In the genomic region with DNA sequence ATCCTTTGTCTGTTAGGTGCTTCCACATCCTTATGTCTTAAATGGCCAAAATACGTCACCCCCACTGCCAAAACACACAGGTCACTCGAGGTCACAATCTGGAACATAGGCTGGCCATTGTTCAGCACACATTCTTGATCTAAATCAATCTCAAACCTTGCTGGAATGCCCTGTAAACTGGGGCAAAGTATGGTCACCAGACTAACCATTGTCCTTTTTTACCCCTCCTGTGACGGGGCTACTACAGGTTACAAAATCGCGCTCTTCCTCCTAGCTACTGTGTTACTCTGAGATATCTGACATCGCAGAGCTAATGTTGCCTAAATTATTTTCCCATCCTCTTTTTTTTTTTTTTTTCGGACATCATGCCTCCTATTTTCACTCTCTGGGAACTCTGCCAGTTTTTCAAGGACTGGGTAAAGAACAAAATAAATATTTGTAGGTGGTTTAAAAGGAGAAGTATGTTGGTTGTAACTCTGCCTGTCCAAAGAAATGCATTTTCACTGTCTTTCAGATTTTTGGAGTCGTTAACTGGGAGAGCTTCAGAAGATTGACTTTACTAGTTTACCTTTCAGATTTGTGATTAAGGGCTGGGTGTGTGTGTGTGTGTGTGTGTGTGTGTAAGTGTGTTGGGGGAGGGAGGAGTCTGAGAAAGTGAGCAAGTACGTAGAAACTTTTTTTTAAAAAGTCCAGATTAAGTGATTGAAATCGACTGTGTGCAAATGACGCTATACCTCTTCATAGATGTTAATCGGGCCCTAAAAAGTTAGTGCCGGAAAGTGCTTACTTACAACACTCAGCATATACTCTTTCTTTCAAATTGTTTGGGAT, we compare ENCODE assay signal across 9 cellular contexts. TPM values are rescaled to one million over a fixed set of nuclear protein-coding genes. Genes with fewer than 3 reads are reported as not detected.
DNase-seq lines count a peak whose midpoint lies in the region; ATAC-seq, FAIRE-seq and TF ChIP-seq lines count a peak whose summit lies in the region.
"Had no signal": no experiment of that assay in that cellular context is flagged by ENCODE, and none has a peak within 500 bp of the region (broad histone marks: within the 10 kb centered on the region; RNA-seq: fewer than 3 reads in every experiment).

No MANE protein-coding gene starts in this region.

- peak overlapping the region; percentile 2 for H3K27ac Mint-ChIP-seq in astrocyte (ENCODE audit: unreplicated experiment)

- H3K9me3 Mint-ChIP-seq in astrocyte (ENCODE audit: unreplicated experiment): no peaks in the 10 kb centered on the region

- H3K4me1 Mint-ChIP-seq in astrocyte (ENCODE audit: low read depth, unreplicated experiment): peaks cover 18% of the 10 kb centered on the region

- peak overlapping the region; percentile 64 for H3K4me3 ChIP-seq in astrocyte (ENCODE audit: insufficient read depth, low read depth, low read length)
- H3K4me3 ChIP-seq in stomach smooth muscle (ENCODE audit: low read length in 2 of 2): peak overlapping the region; percentile 68 to 80

- H3K4me2 ChIP-seq in astrocyte (ENCODE audit: low read length): peak overlapping the region; percentile 92

- FAIRE-seq in astrocyte (lab: Jason Lieb, UNC): no peak

- peaks cover 12% of the 10 kb centered on the region for H3K79me2 ChIP-seq in astrocyte (ENCODE audit: insufficient read depth, low read length)

- H3K9ac ChIP-seq in astrocyte (ENCODE audit: low read length) (peak overlapping the region; percentile 86), stomach smooth muscle (ENCODE audit: low read length in 2 of 2) (peak overlapping the region; percentile 55 to 59)

- intact Hi-C loops in left colon (cut with DNase I, micrococcal nuclease): no loop called here

- H3K27ac ChIP-seq in astrocyte (ENCODE audit: low read depth, low read length): peak overlapping the region; percentile 70
- peak overlapping the region; percentile 79 for H3K27ac ChIP-seq in stomach smooth muscle (ENCODE audit: low read length)

- ATAC-seq in left colon: peak; percentile 54
- ATAC-seq in HG03095 (IDR thresholded peaks at IDR 0.05; ENCODE audit: unreplicated experiment): no peak

- H4K20me1 ChIP-seq in astrocyte (ENCODE audit: insufficient read depth, low read length): no peaks in the 10 kb centered on the region

- H3K9me3 ChIP-seq in astrocyte (ENCODE audit: insufficient read depth, low read depth, low read length) (no peaks in the 10 kb centered on the region), stomach smooth muscle (ENCODE audit: control insufficient read depth in 2 of 2, low read length in 2 of 2) (no peaks in the 10 kb centered on the region)

- DNase-seq in NCI-H1092 treated with DMSO at 0.1 percent for 48 hours (lab: John Stamatoyannopoulos, UW) (peak; percentile 35), NCI-H1092 (lab: John Stamatoyannopoulos, UW) (no peak), astrocyte (ENCODE audit: low read depth) (peak; percentile 33), left colon (peak in 1 of 2 donors; percentile 20), NCI-H446 (lab: John Stamatoyannopoulos, UW) (no peak)
- DNase-seq in activated CD4-positive, CD25-positive, alpha-beta regulatory T cell treated with anti-CD3 and anti-CD28 coated beads, Interleukin-2, amount 50 U/mL, for 72 hours: no peak
- DNase-seq: ACHN had no signal

- no peaks in the 10 kb centered on the region for H3K27me3 Mint-ChIP-seq in astrocyte (ENCODE audit: low read depth, unreplicated experiment)

- H3K4me3 Mint-ChIP-seq in astrocyte (ENCODE audit: unreplicated experiment): peak overlapping the region; percentile 89

- H2AFZ ChIP-seq in astrocyte (ENCODE audit: low read depth, low read length): peak overlapping the region; percentile 7

- H3K36me3 Mint-ChIP-seq in astrocyte (ENCODE audit: low read depth, unreplicated experiment): no peaks in the 10 kb centered on the region

- H3K36me3 ChIP-seq in astrocyte (ENCODE audit: insufficient read depth, low read length) (no peaks in the 10 kb centered on the region), stomach smooth muscle (ENCODE audit: control insufficient read depth in 2 of 2, insufficient read depth in 2 of 2, low read length in 2 of 2) (no peaks in the 10 kb centered on the region)

- no peak for TF ChIP-seq CTCF in astrocyte (IDR thresholded peaks at IDR 0.05; ENCODE audit: insufficient read depth, low read depth, low read length)

- no peaks in the 10 kb centered on the region for H3K27me3 ChIP-seq in astrocyte (ENCODE audit: insufficient read depth, low read length)
- H3K27me3 ChIP-seq in stomach smooth muscle (ENCODE audit: control insufficient read depth in 1 of 2, insufficient read depth in 2 of 2, low read length in 2 of 2): no peaks in the 10 kb centered on the region

- H3K4me1 ChIP-seq in astrocyte (ENCODE audit: insufficient read depth, low read length) (peaks cover 14% of the 10 kb centered on the region), stomach smooth muscle (ENCODE audit: control insufficient read depth, insufficient read depth, low read length) (peaks cover 20% of the 10 kb centered on the region)

RNA-seq across cellular contexts. Expression of a gene that starts 0.9 kb away (rescaled TPM):
- 31.8 and 43.5 TPM in 2 replicates for total RNA-seq in astrocyte
- total RNA-seq in left colon: 10 to 100 TPM; 69.2 to 78.4 TPM

Comparison
In these comparisons a context has a peak if more than half of its experiments do, and no peak if none do; other contexts are left out.
1. DNase-seq: peak in NCI-H1092 treated with DMSO at 0.1 percent for 48 hours (single experiment) and astrocyte (single experiment); none in NCI-H1092 (single experiment), NCI-H446 (0 of 2) and activated CD4-positive, CD25-positive, alpha-beta regulatory T cell treated with anti-CD3 and anti-CD28 coated beads, Interleukin-2, amount 50 U/mL, for 72 hours (single experiment).